In genomic region chr16:46976550-46976949, GRCh38 we compare ENCODE assay signal across 1 cellular context.
TF ChIP-seq lines count a peak whose summit lies in the region.

No MANE protein-coding gene starts in this region.

TF ChIP-seq in HCT116, 20 proteins besides CTCF, POLR2A, EP300 and RAD21:
- TF ChIP-seq EGR1 (IDR thresholded peaks at IDR 0.05; ENCODE audit: low read depth) = no peak
- TF ChIP-seq REST (IDR thresholded peaks at IDR 0.05; ENCODE audit: low read depth) = no peak
- TF ChIP-seq ATF3 (IDR thresholded peaks at IDR 0.05) = no peak
- no peak for TF ChIP-seq ELF1 (IDR thresholded peaks at IDR 0.05; ENCODE audit: borderline replicate concordance, low read depth)
- TF ChIP-seq ZNF274 (IDR thresholded peaks at IDR 0.05; ENCODE audit: low read depth, low read length) = no peak
- TF ChIP-seq SRF (IDR thresholded peaks at IDR 0.05; ENCODE audit: low read depth) = no peak
- no peak for TF ChIP-seq ZFX (IDR thresholded peaks at IDR 0.05)
- TF ChIP-seq TCF7L2 (IDR thresholded peaks at IDR 0.05; ENCODE audit: borderline replicate concordance, extremely low read depth, insufficient read depth, insufficient read length) = no peak
- TF ChIP-seq MAX (IDR thresholded peaks at IDR 0.05) = no peak
- no peak for TF ChIP-seq SP1 (IDR thresholded peaks at IDR 0.05; ENCODE audit: low read depth)
- TF ChIP-seq YY1 (IDR thresholded peaks at IDR 0.05; ENCODE audit: extremely low read depth, insufficient replicate concordance, low read depth, low read length) = no peak
- no peak for TF ChIP-seq CEBPB (IDR thresholded peaks at IDR 0.05; ENCODE audit: low read depth)
- TF ChIP-seq FOSL1 (IDR thresholded peaks at IDR 0.05; ENCODE audit: low read depth) = no peak
- no peak for TF ChIP-seq SIN3A (IDR thresholded peaks at IDR 0.05; ENCODE audit: low read depth)
- no peak for TF ChIP-seq JUND (IDR thresholded peaks at IDR 0.05)
- no peak for TF ChIP-seq EZH2phosphoT487 (IDR thresholded peaks at IDR 0.05; ENCODE audit: borderline replicate concordance)
- TF ChIP-seq POLR2AphosphoS5 (IDR thresholded peaks at IDR 0.05; ENCODE audit: low read depth, low read length) = no peak
- TF ChIP-seq ZBTB33 (IDR thresholded peaks at IDR 0.05; ENCODE audit: extremely low read depth, insufficient replicate concordance, low read length) = no peak
- TF ChIP-seq CBX3 (IDR thresholded peaks at IDR 0.05; ENCODE audit: low read depth) = no peak
